12 cellular contexts compared by ENCODE assay signal in genomic region chr16:81266680-81267095, GRCh38. TPM values are rescaled to one million over a fixed set of nuclear protein-coding genes. Genes with fewer than 3 reads are reported as not detected.
DNase-seq lines count a peak whose midpoint lies in the region; ATAC-seq and TF ChIP-seq lines count a peak whose summit lies in the region.
"Had no signal": no experiment of that assay in that cellular context is flagged by ENCODE, and none has a peak within 500 bp of the region (broad histone marks: within the 10 kb centered on the region; RNA-seq: fewer than 3 reads in every experiment).

No MANE protein-coding gene starts in this region.

- TF ChIP-seq EP300 in suprapubic skin (IDR thresholded peaks at IDR 0.05), result no peak
- TF ChIP-seq EP300 in tibial nerve (IDR thresholded peaks at IDR 0.05), result no peak

- peak; percentile 29 for ATAC-seq in Right ventricle myocardium superior (ENCODE audit: poor library complexity)
- ATAC-seq in left ventricle myocardium superior, result no peak
- ATAC-seq in HG03342 (IDR thresholded peaks at IDR 0.05; ENCODE audit: unreplicated experiment), result no peak

- H3K27ac ChIP-seq in esophagus squamous epithelium (peak overlapping the region; percentile 65 to 82 (median 78)), suprapubic skin (peak overlapping the region; percentile 57), tibial nerve (peak overlapping the region in 1 of 4 donors; percentile 23), caudate nucleus (ENCODE audit: low read depth, low read length) (no peak overlapping the region)
- H3K27ac ChIP-seq: tibial artery had no signal

- intact Hi-C loops in Right ventricle myocardium superior (cut with DNase I) (no loop called here), left ventricle myocardium superior (cut with micrococcal nuclease) (no loop called here), esophagus squamous epithelium (cut with DNase I) (no loop called here)

- TF ChIP-seq POLR2A in esophagus squamous epithelium (IDR thresholded peaks at IDR 0.05) (peak in 1 of 4 donors; percentile 8), suprapubic skin (IDR thresholded peaks at IDR 0.05) (no peak), tibial nerve (IDR thresholded peaks at IDR 0.05) (no peak)

- H3K4me3 ChIP-seq in esophagus squamous epithelium (peak overlapping the region in 1 of 4 donors; percentile 16), suprapubic skin (no peak overlapping the region), tibial nerve (no peak overlapping the region)
- H3K4me3 ChIP-seq: gastrocnemius medialis, tibial artery had no signal

- H3K4me1 ChIP-seq in esophagus squamous epithelium, result peaks cover 3 to 39% (median 20%) of the 10 kb centered on the region in 3 donors
- peaks cover 11% of the 10 kb centered on the region for H3K4me1 ChIP-seq in suprapubic skin
- peaks cover 0 to 23% (median 2%) of the 10 kb centered on the region in 4 donors for H3K4me1 ChIP-seq in tibial nerve

- H3K9me3 ChIP-seq in esophagus squamous epithelium (no peaks in the 10 kb centered on the region), suprapubic skin (no peaks in the 10 kb centered on the region), tibial nerve (no peaks in the 10 kb centered on the region)
- H3K9me3 ChIP-seq: gastrocnemius medialis, tibial artery had no signal

- no peak for TF ChIP-seq CTCF in esophagus squamous epithelium (IDR thresholded peaks at IDR 0.05)
- TF ChIP-seq CTCF in suprapubic skin (IDR thresholded peaks at IDR 0.05), result no peak
- no peak for TF ChIP-seq CTCF in tibial nerve (IDR thresholded peaks at IDR 0.05)

- DNase-seq in Right ventricle myocardium superior (no peak), left ventricle myocardium superior (no peak), NCI-H510A (lab: John Stamatoyannopoulos, UW) (peak; percentile 16), esophagus squamous epithelium (lab: John Stamatoyannopoulos, UW) (no peak), suprapubic skin (ENCODE audit: low spot score in 2 of 2) (no peak), tibial nerve (ENCODE audit: low spot score in 2 of 2) (no peak), caudate nucleus (lab: John Stamatoyannopoulos, UW) (no peak)
- DNase-seq: central memory CD4-positive, alpha-beta T cell; GOT3 had no signal

- no peaks in the 10 kb centered on the region for H3K36me3 ChIP-seq in esophagus squamous epithelium
- no peaks in the 10 kb centered on the region for H3K36me3 ChIP-seq in suprapubic skin
- no peaks in the 10 kb centered on the region for H3K36me3 ChIP-seq in tibial nerve
- H3K36me3 ChIP-seq: gastrocnemius medialis, tibial artery had no signal

- 17 to 20% methylated on average over 1 to 7 of the region's 7 CpGs for WGBS in esophagus squamous epithelium, 2 donors
- 37% methylated on average over 7 of the region's 7 CpGs for WGBS in suprapubic skin
- 51 to 77% methylated on average over 7 of the region's 7 CpGs for WGBS in tibial nerve, 2 donors

- H3K27me3 ChIP-seq in esophagus squamous epithelium (no peaks in the 10 kb centered on the region), suprapubic skin (no peaks in the 10 kb centered on the region), tibial nerve (no peaks in the 10 kb centered on the region)
- H3K27me3 ChIP-seq: gastrocnemius medialis, tibial artery had no signal

RNA-seq across cellular contexts. Expression of gene BCO1, which starts 28.2 kb away (rescaled TPM):
- total RNA-seq in Right ventricle myocardium superior (not detected), left ventricle myocardium superior (not detected), esophagus squamous epithelium (under 1 TPM in 3 of 4 donors, not detected in 1; 0.19 to 0.83 (median 0.59) TPM), suprapubic skin (under 1 TPM in 1 of 4 donors, not detected in 3; 0.26 TPM), tibial nerve (not detected)
- total RNA-seq: gastrocnemius medialis had no signal

RNA-seq across cellular contexts. Expression of gene GAN, which starts 48.1 kb away (rescaled TPM):
- total RNA-seq in Right ventricle myocardium superior (9.0 TPM), left ventricle myocardium superior (10.3 TPM), esophagus squamous epithelium (10 to 100 TPM; 16.7 to 28.0 (median 21.7) TPM), suprapubic skin (100 to 1,000 TPM in 3 of 4 donors, 10 to 100 TPM in 1; 74.3 to 168 (median 130) TPM), tibial nerve (1 to 10 TPM; 9.0 to 9.3 (median 9.1) TPM)
